ENCODE assay signal across 1 cellular context in the genomic region with DNA sequence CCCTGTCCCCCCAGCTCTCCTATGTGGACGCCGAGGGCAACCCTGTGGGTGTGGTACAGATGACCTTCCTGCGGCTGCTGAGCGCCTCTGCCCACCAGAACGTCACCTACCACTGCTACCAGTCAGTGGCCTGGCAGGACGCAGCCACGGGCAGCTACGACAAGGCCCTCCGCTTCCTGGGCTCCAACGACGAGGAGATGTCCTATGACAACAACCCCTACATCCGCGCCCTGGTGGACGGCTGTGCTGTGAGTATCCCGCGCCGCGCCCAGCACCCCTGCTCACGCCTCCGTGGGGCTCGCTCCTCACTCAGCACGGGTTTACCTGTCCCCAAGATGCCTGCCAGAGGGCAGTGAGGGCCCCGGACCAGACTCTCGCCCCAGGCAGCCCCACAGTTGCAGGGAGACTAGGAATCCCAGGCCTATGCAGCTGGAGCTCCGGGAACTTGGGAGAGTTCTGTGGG.
TF ChIP-seq lines count a peak whose summit lies in the region.

No MANE protein-coding gene starts in this region.

TF ChIP-seq in H1, 55 proteins besides CTCF, POLR2A, EP300 and RAD21:
- TF ChIP-seq BCL11A (IDR thresholded peaks at IDR 0.05; ENCODE audit: low read depth in 2 of 2, low read length in 2 of 2) (no peak), POU5F1 (IDR thresholded peaks at IDR 0.05; ENCODE audit: low read depth, low read length) (no peak), CREB1 (IDR thresholded peaks at IDR 0.05) (no peak), CBX5 (IDR thresholded peaks at IDR 0.05; ENCODE audit: low read depth, low read length) (no peak), RFX5 (IDR thresholded peaks at IDR 0.05; ENCODE audit: borderline replicate concordance, low read depth, low read length) (no peak), SIX5 (IDR thresholded peaks at IDR 0.05; ENCODE audit: low read depth, low read length) (no peak), CTBP2 (IDR thresholded peaks at IDR 0.05; ENCODE audit: borderline replicate concordance, insufficient read depth, insufficient read length, low read length) (no peak), BRCA1 (IDR thresholded peaks at IDR 0.05; ENCODE audit: low read depth, low read length) (no peak), BACH1 (IDR thresholded peaks at IDR 0.05; ENCODE audit: low read length) (no peak), SRF (IDR thresholded peaks at IDR 0.05; ENCODE audit: low read depth, low read length) (no peak), MAFK (IDR thresholded peaks at IDR 0.05; ENCODE audit: low read depth, low read length) (no peak), NANOG (IDR thresholded peaks at IDR 0.05; ENCODE audit: insufficient read depth, low read depth, low read length, poor library complexity, severe bottlenecking) (no peak)
- TF ChIP-seq, protein P1, sequence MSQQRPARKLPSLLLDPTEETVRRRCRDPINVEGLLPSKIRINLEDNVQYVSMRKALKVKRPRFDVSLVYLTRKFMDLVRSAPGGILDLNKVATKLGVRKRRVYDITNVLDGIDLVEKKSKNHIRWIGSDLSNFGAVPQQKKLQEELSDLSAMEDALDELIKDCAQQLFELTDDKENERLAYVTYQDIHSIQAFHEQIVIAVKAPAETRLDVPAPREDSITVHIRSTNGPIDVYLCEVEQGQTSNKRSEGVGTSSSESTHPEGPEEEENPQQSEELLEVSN (IDR thresholded peaks at IDR 0.05): no peak
- TF ChIP-seq, protein P2, sequence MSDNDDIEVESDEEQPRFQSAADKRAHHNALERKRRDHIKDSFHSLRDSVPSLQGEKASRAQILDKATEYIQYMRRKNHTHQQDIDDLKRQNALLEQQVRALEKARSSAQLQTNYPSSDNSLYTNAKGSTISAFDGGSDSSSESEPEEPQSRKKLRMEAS (IDR thresholded peaks at IDR 0.05): no peak
- TF ChIP-seq, protein P3, sequence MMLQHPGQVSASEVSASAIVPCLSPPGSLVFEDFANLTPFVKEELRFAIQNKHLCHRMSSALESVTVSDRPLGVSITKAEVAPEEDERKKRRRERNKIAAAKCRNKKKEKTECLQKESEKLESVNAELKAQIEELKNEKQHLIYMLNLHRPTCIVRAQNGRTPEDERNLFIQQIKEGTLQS (IDR thresholded peaks at IDR 0.05; ENCODE audit: insufficient read depth, low read depth, low read length): no peak
